22 cellular contexts compared by ENCODE assay signal in the genomic region with DNA sequence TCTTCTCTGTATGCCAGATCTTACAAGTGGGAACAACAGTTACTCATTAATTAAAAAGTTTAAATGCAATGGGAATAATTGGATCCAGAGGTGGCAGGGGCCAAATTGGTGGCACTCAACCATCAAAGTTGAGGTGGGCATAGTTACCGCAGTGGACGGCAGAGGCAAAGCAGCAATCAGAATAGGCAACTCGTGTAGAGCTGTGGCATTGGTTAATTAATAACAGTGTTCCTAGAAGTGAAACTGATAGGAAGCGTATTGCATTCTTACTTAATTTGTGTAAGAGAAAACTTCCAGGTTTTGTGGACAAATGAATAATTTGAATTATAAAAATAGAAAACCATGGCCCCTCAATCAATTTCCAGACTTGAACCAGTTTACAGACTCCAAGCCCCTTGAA.
A peak's percentile ranks its signal among the peaks of the same experiment; 100 is the strongest.
DNase-seq lines count a peak whose midpoint lies in the region; ATAC-seq, FAIRE-seq and TF ChIP-seq lines count a peak whose summit lies in the region.
"Had no signal": no experiment of that assay in that cellular context is flagged by ENCODE, and none has a peak within 500 bp of the region (broad histone marks: within the 10 kb centered on the region; RNA-seq: fewer than 3 reads in every experiment).

No MANE protein-coding gene starts in this region.

- H3K4me3 ChIP-seq in right lobe of liver, result peak overlapping the region in 1 of 3 donors; percentile 1
- no peak overlapping the region for H3K4me3 ChIP-seq in HepG2 (replicated peaks in 1 of 3; ENCODE audit: insufficient read depth in 1 of 3, low read depth in 2 of 3, low read length in 3 of 3)
- peak overlapping the region; percentile 12 to 21 for H3K4me3 ChIP-seq in kidney (ENCODE audit: low read length in 2 of 2)
- H3K4me3 ChIP-seq in small intestine (ENCODE audit: low read depth in 1 of 2, low read length in 2 of 2), result no peak overlapping the region
- H3K4me3 ChIP-seq in GM23248, result no peak overlapping the region
- H3K4me3 ChIP-seq: BLaER1 treated with 17β-estradiol and CSF1 and Interleukin-3, amounts not matched to agents 10 nM and 100 nM had no signal

- POLR2A ChIA-PET in HepG2 (lab: Yijun Ruan, JAX), result no interaction called here

- H3K9me3 ChIP-seq in right lobe of liver (no peaks in the 10 kb centered on the region), HepG2 (ENCODE audit: low read length) (no peaks in the 10 kb centered on the region; the same call in 1 of the 2 replicates), kidney (ENCODE audit: control insufficient read depth in 1 of 2, low read length in 2 of 2) (no peaks in the 10 kb centered on the region), small intestine (ENCODE audit: control insufficient read depth, low read depth) (no peaks in the 10 kb centered on the region), GM23248 (ENCODE audit: low read depth) (no peaks in the 10 kb centered on the region)
- H3K9me3 ChIP-seq: BE2C; BLaER1 treated with 17β-estradiol and CSF1 and Interleukin-3, amounts not matched to agents 10 nM and 100 nM had no signal

- no peak for FAIRE-seq in HepG2 (lab: Jason Lieb, UNC)
- FAIRE-seq in kidney (lab: Jason Lieb, UNC), result no peak
- FAIRE-seq in small intestine (lab: Jason Lieb, UNC), result no peak
- no peak for FAIRE-seq in GM19239 (lab: Jason Lieb, UNC)
- FAIRE-seq: A204.1, D721Med, GM12891, H1 had no signal

- no peak overlapping the region for H3K4me2 ChIP-seq in HepG2 (ENCODE audit: low read depth, low read length)
- H3K4me2 ChIP-seq in GM23248 (ENCODE audit: unreplicated experiment), result no peak overlapping the region
- H3K4me2 ChIP-seq: BLaER1 treated with 17β-estradiol and CSF1 and Interleukin-3, amounts not matched to agents 10 nM and 100 nM had no signal

- H3K4me1 ChIP-seq in right lobe of liver (peaks cover 0 to 3% (median 0%) of the 10 kb centered on the region in 4 donors), HepG2 (ENCODE audit: insufficient read depth, low read length) (no peaks in the 10 kb centered on the region), kidney (ENCODE audit: control insufficient read depth in 1 of 2, insufficient read depth in 1 of 2, low read depth in 1 of 2, low read length in 2 of 2) (no peaks in the 10 kb centered on the region), small intestine (ENCODE audit: control insufficient read depth in 2 of 2, insufficient read depth in 1 of 2, low read depth in 1 of 2, low read length in 1 of 2) (no peaks in the 10 kb centered on the region), GM23248 (ENCODE audit: insufficient read depth) (no peaks in the 10 kb centered on the region)
- H3K4me1 ChIP-seq: BE2C; BLaER1 treated with 17β-estradiol and CSF1 and Interleukin-3, amounts not matched to agents 10 nM and 100 nM had no signal

- no peaks in the 10 kb centered on the region for H3F3A ChIP-seq in GM23248 (ENCODE audit: insufficient read depth)

- H4K20me1 ChIP-seq in HepG2 (ENCODE audit: insufficient read depth, low read length) (no peaks in the 10 kb centered on the region), GM23248 (ENCODE audit: insufficient read depth) (no peaks in the 10 kb centered on the region)
- H4K20me1 ChIP-seq: BLaER1 treated with 17β-estradiol and CSF1 and Interleukin-3, amounts not matched to agents 10 nM and 100 nM had no signal

- in situ Hi-C loops in HepG2 (cut with HindIII; ENCODE audit: extremely low pct_ligation_motif_present, low pct_unique_long_range_greater_than_20kb) (no loop called here), GM23248 (cut with MboI) (no loop called here)

- CTCF ChIA-PET in HepG2 (lab: Yijun Ruan, JAX; ENCODE audit: low intra/inter-chr PET ratio, low total read pairs), result no interaction called here

- H3K9ac ChIP-seq in HepG2 (ENCODE audit: insufficient read depth, low read depth, low read length) (no peak overlapping the region), kidney (ENCODE audit: low read length in 2 of 2) (no peak overlapping the region), GM23248 (no peak overlapping the region)
- H3K9ac ChIP-seq: BLaER1 treated with 17β-estradiol and CSF1 and Interleukin-3, amounts not matched to agents 10 nM and 100 nM had no signal

- H3K27me3 ChIP-seq in right lobe of liver (no peaks in the 10 kb centered on the region), HepG2 (ENCODE audit: control insufficient read depth in 1 of 2, insufficient read depth in 2 of 2, low read length in 2 of 2) (no peaks in the 10 kb centered on the region), small intestine (ENCODE audit: control insufficient read depth in 2 of 2, insufficient read depth in 2 of 2, low read length in 2 of 2) (no peaks in the 10 kb centered on the region), GM23248 (replicated peaks; ENCODE audit: insufficient read depth) (no peaks in the 10 kb centered on the region)
- H3K27me3 ChIP-seq: BE2C; BLaER1 treated with 17β-estradiol and CSF1 and Interleukin-3, amounts not matched to agents 10 nM and 100 nM had no signal

- WGBS in right lobe of liver (ENCODE audit: insufficient coverage, low coverage, low lambda C conversion rate, missing lambda C conversion rate), result 26% methylated on average over 4 of the region's 4 CpGs
- WGBS in HepG2 (ENCODE audit: low lambda C conversion rate), result 5% methylated on average over 4 of the region's 4 CpGs
- 15 to 58% (median 34%) methylated on average over 4 of the region's 4 CpGs for WGBS in small intestine, 3 donors
- 57 to 70% methylated on average over 4 of the region's 4 CpGs for WGBS in GM23248 (ENCODE audit: low coverage in 1 of 2, low lambda C conversion rate in 2 of 2, missing lambda C conversion rate in 2 of 2), 2 experiments

- H3K36me3 ChIP-seq in right lobe of liver (no peaks in the 10 kb centered on the region), HepG2 (replicated peaks in 1 of 2; ENCODE audit: control insufficient read depth in 1 of 2, insufficient read depth in 2 of 2, low read length in 2 of 2) (no peaks in the 10 kb centered on the region), kidney (ENCODE audit: control insufficient read depth in 1 of 2, insufficient read depth in 2 of 2, low read length in 2 of 2) (no peaks in the 10 kb centered on the region), small intestine (ENCODE audit: control insufficient read depth in 2 of 2, insufficient read depth in 2 of 2, low read length in 2 of 2) (no peaks in the 10 kb centered on the region), GM23248 (ENCODE audit: low read depth) (no peaks in the 10 kb centered on the region)
- H3K36me3 ChIP-seq: BE2C; BLaER1 treated with 17β-estradiol and CSF1 and Interleukin-3, amounts not matched to agents 10 nM and 100 nM had no signal

- intact Hi-C loops in right lobe of liver (cut with DNase I), result no loop called here
- intact Hi-C loops in HepG2 (cut with micrococcal nuclease; ENCODE audit: unreplicated experiment), result no loop called here
- intact Hi-C loops in kidney (cut with DNase I), result no loop called here

- TF ChIP-seq CTCF in right lobe of liver (IDR thresholded peaks at IDR 0.05), result no peak
- TF ChIP-seq CTCF in HepG2 (CRISPR knock-in tag; IDR thresholded peaks at IDR 0.05), result no peak
- TF ChIP-seq CTCF in kidney (IDR thresholded peaks at IDR 0.05; ENCODE audit: borderline replicate concordance, extremely low read depth, insufficient read depth), result no peak

- TF ChIP-seq EP300 in HepG2 (IDR thresholded peaks at IDR 0.05; ENCODE audit: low read depth in 2 of 2, low read length in 2 of 2), result no peak
- no peak for TF ChIP-seq EP300 in HepG2 (CRISPR knock-in tag; IDR thresholded peaks at IDR 0.05; ENCODE audit: borderline replicate concordance)

- no peaks in the 10 kb centered on the region for H3K9me2 ChIP-seq in GM23248 (ENCODE audit: insufficient read depth)

- H3K79me2 ChIP-seq in HepG2 (ENCODE audit: insufficient read depth, low read length) (no peaks in the 10 kb centered on the region), GM23248 (ENCODE audit: insufficient read depth) (no peaks in the 10 kb centered on the region)

- H2AFZ ChIP-seq in HepG2 (ENCODE audit: low read length), result no peak overlapping the region
- H2AFZ ChIP-seq in GM23248, result no peak overlapping the region

- no peak overlapping the region for H3K27ac ChIP-seq in right lobe of liver
- no peak overlapping the region for H3K27ac ChIP-seq in HepG2 (ENCODE audit: extremely low read length, insufficient read depth, low read length)
- H3K27ac ChIP-seq in kidney (ENCODE audit: low read depth in 2 of 2, low read length in 2 of 2), result no peak overlapping the region
- H3K27ac ChIP-seq in small intestine (ENCODE audit: low read depth in 1 of 2, low read length in 1 of 2), result no peak overlapping the region
- H3K27ac ChIP-seq in GM23248, result no peak overlapping the region
- H3K27ac ChIP-seq: 22Rv1; BLaER1 treated with 17β-estradiol and CSF1 and Interleukin-3, amounts not matched to agents 10 nM and 100 nM had no signal

- TF ChIP-seq POLR2A in right lobe of liver (IDR thresholded peaks at IDR 0.05) (no peak), HepG2 (IDR thresholded peaks at IDR 0.05; ENCODE audit: insufficient read depth in 1 of 2, low read depth in 2 of 2, low read length in 2 of 2) (no peak)

- ATAC-seq in right lobe of liver (peak; percentile 59 to 79 (median 64)), HepG2 (no peak)

- no TSS peak for BruUV-seq in HepG2 (replicated peaks; lab: Mats Ljungman, UMichigan)

- TF ChIP-seq RAD21 in HepG2 (CRISPR knock-in tag; IDR thresholded peaks at IDR 0.05), result no peak

- DNase-seq in right lobe of liver, result no peak
- DNase-seq in HepG2 (ENCODE audit: low spot score), result no peak
- no peak for DNase-seq in kidney
- DNase-seq in kidney tubule cell (ENCODE audit: low spot score), result peak; percentile 42
- DNase-seq in small intestine, result peak; percentile 32
- no peak for DNase-seq in GM23248
- DNase-seq in NCI-H1092 treated with DMSO at 0.1 percent for 48 hours (lab: John Stamatoyannopoulos, UW), result no peak
- DNase-seq in GM19239 (ENCODE audit: insufficient read length, low spot score), result no peak
- DNase-seq: AML-193; BE2C; CD4-positive, alpha-beta T cell; CD8-positive, alpha-beta memory T cell; DMS79 treated with DMSO at 0.1 percent for 48 hours; GF-D8; H7; HCEC 1CT had no signal

TF ChIP-seq in HepG2, 621 proteins besides CTCF, POLR2A, EP300 and RAD21 (continues in another document):
- TF ChIP-seq ZNF761 (CRISPR knock-in tag; conservative IDR thresholded peaks at IDR 0.05) (no peak), IRF9 (CRISPR knock-in tag; IDR thresholded peaks at IDR 0.05; ENCODE audit: borderline replicate concordance) (no peak)

Comparison
In these comparisons a context has a peak if more than half of its experiments do, and no peak if none do; other contexts are left out.
1. DNase-seq: peak in kidney tubule cell (single experiment) and small intestine (single experiment); none in right lobe of liver (0 of 3), HepG2 (single experiment), kidney (single experiment), GM23248 (single experiment), NCI-H1092 treated with DMSO at 0.1 percent for 48 hours (single experiment) and GM19239 (single experiment).
2. H3K4me3 ChIP-seq: peak in kidney (2 of 2); none in HepG2 (0 of 3), small intestine (0 of 2) and GM23248 (single experiment).